Comparison of ENCODE assay signal across 19 cellular contexts in genomic region chr9:112315905-112316304, GRCh38. TPM values are rescaled to one million over a fixed set of nuclear protein-coding genes. Genes with fewer than 3 reads are reported as not detected.
DNase-seq lines count a peak whose midpoint lies in the region; ATAC-seq and TF ChIP-seq lines count a peak whose summit lies in the region.
"Had no signal": no experiment of that assay in that cellular context is flagged by ENCODE, and none has a peak within 500 bp of the region (broad histone marks: within the 10 kb centered on the region; RNA-seq: fewer than 3 reads in every experiment).

No MANE protein-coding gene starts in this region.

- POLR2A ChIA-PET in activated CD4-positive, alpha-beta T cell treated with anti-CD3 and anti-CD28 coated beads, Interleukin-2, amount 10 ng/mL, durations not matched to agents 7 days and 5 days (lab: Charles Lee), result no interaction called here

- no peak for DNase-seq in activated CD4-positive, alpha-beta T cell treated with anti-CD3 and anti-CD28 coated beads, Interleukin-2, amount 10 ng/mL, durations not matched to agents 7 days and 5 days
- DNase-seq in activated CD4-positive, alpha-beta T cell treated with anti-CD3 and anti-CD28 coated beads, Interleukin-2, amount 50 U/mL, for 4 hours, result no peak
- DNase-seq in OCI-M1 (lab: John Stamatoyannopoulos, UW), result peak; percentile 69
- no peak for DNase-seq in activated naive CD8-positive, alpha-beta T cell treated with anti-CD3 and anti-CD28 coated beads for 36 hours
- DNase-seq: activated T-cell treated with anti-CD3 and anti-CD28 coated beads, Interleukin-2, amount 50 U/mL, for 48 hours; cortex of kidney; NCI-H1105; NCI-H82; Peyer's patch had no signal

- no peak overlapping the region for H3K4me3 ChIP-seq in neutrophil (ENCODE audit: low read depth in 1 of 2, low read length in 1 of 2)
- H3K4me3 ChIP-seq: A549, Peyer's patch, spleen had no signal

- no peaks in the 10 kb centered on the region for H3K27me3 ChIP-seq in neutrophil
- H3K27me3 ChIP-seq: Peyer's patch, spleen had no signal

- CTCF ChIA-PET in activated CD4-positive, alpha-beta T cell treated with anti-CD3 and anti-CD28 coated beads, Interleukin-2, amount 10 ng/mL, durations not matched to agents 7 days and 5 days (lab: Charles Lee), result interaction anchor here (0.6 to 1.3 kb wide), 2 partner anchors 17 to 159 kb away, joined by 3 to 5 read pairs; partner anchors contain the start of gene PTBP3

- peak overlapping the region; percentile 87 for H3K27ac Mint-ChIP-seq in activated CD4-positive, alpha-beta T cell treated with anti-CD3 and anti-CD28 coated beads, Interleukin-2, amount 10 ng/mL, durations not matched to agents 7 days and 5 days
- peak overlapping the region; percentile 92 for H3K27ac Mint-ChIP-seq in activated naive CD8-positive, alpha-beta T cell treated with anti-CD3 and anti-CD28 coated beads for 36 hours

- no peak for TF ChIP-seq CTCF in neutrophil (IDR thresholded peaks at IDR 0.05)

- H3K4me3 Mint-ChIP-seq in activated CD4-positive, alpha-beta T cell treated with anti-CD3 and anti-CD28 coated beads, Interleukin-2, amount 10 ng/mL, durations not matched to agents 7 days and 5 days, result no peak overlapping the region
- H3K4me3 Mint-ChIP-seq in activated naive CD8-positive, alpha-beta T cell treated with anti-CD3 and anti-CD28 coated beads for 36 hours, result peak overlapping the region; percentile 10
- H3K4me3 Mint-ChIP-seq: stimulated activated memory B cell treated with anti-CD40 and anti-IgM and Interleukin-4, amounts not matched to agents 10 μg/mL and 1 μg/mL and 100 μg/mL, for 72 hours had no signal

- H3K36me3 ChIP-seq in neutrophil, result no peaks in the 10 kb centered on the region
- H3K36me3 ChIP-seq: Peyer's patch, spleen had no signal

- peak overlapping the region; percentile 13 for H3K27ac ChIP-seq in neutrophil
- H3K27ac ChIP-seq: A549, C4-2B, KMS-11, Peyer's patch, spleen had no signal

- peaks cover 17 to 18% of the 10 kb centered on the region in 2 experiments for H3K4me1 ChIP-seq in neutrophil (ENCODE audit: control insufficient read depth in 1 of 2, insufficient read depth in 1 of 2, low read depth in 1 of 2, low read length in 1 of 2)

- H3K4me1 Mint-ChIP-seq in activated CD4-positive, alpha-beta T cell treated with anti-CD3 and anti-CD28 coated beads, Interleukin-2, amount 10 ng/mL, durations not matched to agents 7 days and 5 days, result peaks cover 56% of the 10 kb centered on the region
- H3K4me1 Mint-ChIP-seq in activated naive CD8-positive, alpha-beta T cell treated with anti-CD3 and anti-CD28 coated beads for 36 hours, result peaks cover 66% of the 10 kb centered on the region

- H3K9me3 ChIP-seq in neutrophil, result no peaks in the 10 kb centered on the region
- H3K9me3 ChIP-seq: A549, Peyer's patch, spleen had no signal

- peaks cover 49% of the 10 kb centered on the region for H3K36me3 Mint-ChIP-seq in activated CD4-positive, alpha-beta T cell treated with anti-CD3 and anti-CD28 coated beads, Interleukin-2, amount 10 ng/mL, durations not matched to agents 7 days and 5 days (ENCODE audit: low read depth)
- peaks cover 57% of the 10 kb centered on the region for H3K36me3 Mint-ChIP-seq in activated naive CD8-positive, alpha-beta T cell treated with anti-CD3 and anti-CD28 coated beads for 36 hours

- no peaks in the 10 kb centered on the region for H3K27me3 Mint-ChIP-seq in activated CD4-positive, alpha-beta T cell treated with anti-CD3 and anti-CD28 coated beads, Interleukin-2, amount 10 ng/mL, durations not matched to agents 7 days and 5 days
- H3K27me3 Mint-ChIP-seq in activated naive CD8-positive, alpha-beta T cell treated with anti-CD3 and anti-CD28 coated beads for 36 hours, result no peaks in the 10 kb centered on the region
- H3K27me3 Mint-ChIP-seq: stimulated activated memory B cell treated with anti-CD40 and anti-IgM and Interleukin-4, amounts not matched to agents 10 μg/mL and 1 μg/mL and 100 μg/mL, for 72 hours had no signal

- ATAC-seq in GM21723 (IDR thresholded peaks at IDR 0.05; ENCODE audit: unreplicated experiment) (no peak), HG03520 (IDR thresholded peaks at IDR 0.05; ENCODE audit: unreplicated experiment) (no peak), GM21529 (IDR thresholded peaks at IDR 0.05; ENCODE audit: unreplicated experiment) (no peak)
- ATAC-seq: A549; activated CD4-positive, CD25-positive, alpha-beta regulatory T cell treated with anti-CD3 and anti-CD28 coated beads, Interleukin-2, amount 50 U/mL, for 24 hours; stimulated activated memory B cell treated with anti-CD40 and anti-IgM and Interleukin-4, amounts not matched to agents 10 μg/mL and 1 μg/mL and 100 μg/mL, for 72 hours had no signal

- H3K9me3 Mint-ChIP-seq in activated CD4-positive, alpha-beta T cell treated with anti-CD3 and anti-CD28 coated beads, Interleukin-2, amount 10 ng/mL, durations not matched to agents 7 days and 5 days, result peaks cover 6% of the 10 kb centered on the region
- H3K9me3 Mint-ChIP-seq in activated naive CD8-positive, alpha-beta T cell treated with anti-CD3 and anti-CD28 coated beads for 36 hours, result peaks cover 7% of the 10 kb centered on the region
- H3K9me3 Mint-ChIP-seq: stimulated activated memory B cell treated with anti-CD40 and anti-IgM and Interleukin-4, amounts not matched to agents 10 μg/mL and 1 μg/mL and 100 μg/mL, for 72 hours had no signal

RNA-seq across cellular contexts. Expression of gene PTBP3, which starts 17.5 kb away (rescaled TPM):
- total RNA-seq in activated CD4-positive, alpha-beta T cell treated with anti-CD3 and anti-CD28 coated beads, Interleukin-2, amount 10 ng/mL, durations not matched to agents 7 days and 5 days, result 100 to 1,000 TPM; 147 to 231 TPM
- 100 to 1,000 TPM; 116 to 118 TPM for total RNA-seq in activated naive CD8-positive, alpha-beta T cell treated with anti-CD3 and anti-CD28 coated beads for 36 hours
